Comparison of ENCODE assay signal across 26 cellular contexts in the genomic region with DNA sequence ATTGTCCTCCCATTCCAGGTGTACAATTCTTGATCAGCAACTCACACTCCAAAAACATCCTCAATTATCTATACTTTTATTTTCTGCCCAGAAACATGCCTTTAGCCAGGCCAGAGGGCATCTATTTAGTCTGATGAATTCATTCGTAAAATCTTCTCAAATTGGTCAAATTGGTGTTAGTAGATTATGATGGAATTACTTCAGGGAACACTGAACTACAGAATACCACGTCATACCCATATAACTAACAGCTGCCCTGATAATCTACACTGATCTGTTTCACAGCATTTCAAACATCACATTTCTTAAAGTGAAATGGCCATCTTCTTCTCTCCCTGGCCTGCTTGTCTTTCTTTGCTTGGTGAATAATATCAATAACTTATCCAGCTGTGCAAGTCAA.
"Had no signal": no experiment of that assay in that cellular context is flagged by ENCODE, and none has a peak within 500 bp of the region (broad histone marks: within the 10 kb centered on the region; RNA-seq: fewer than 3 reads in every experiment).

No MANE protein-coding gene starts in this region.

- H3K9me3 Mint-ChIP-seq: mesothelial cell of epicardium had no signal

- H3K36me3 ChIP-seq: esophagus squamous epithelium, gastrocnemius medialis, heart right ventricle, left lung, lower lobe of right lung had no signal

- ATAC-seq: esophagus mucosa, gastrocnemius medialis, heart right ventricle, left cardiac atrium, left lung, left ventricle myocardium superior, lower lobe of right lung, mucosa of descending colon had no signal

- H3K27me3 ChIP-seq: dorsolateral prefrontal cortex, esophagus squamous epithelium, gastrocnemius medialis, heart right ventricle, left lung had no signal

- FAIRE-seq: colon, endometrium, keratinocyte had no signal

- DNase-seq: dermis blood vessel endothelial cell; dorsolateral prefrontal cortex; effector CD4-positive, alpha-beta T cell; effector memory CD4-positive, alpha-beta T cell; erythroblast; esophagus squamous epithelium; foreskin fibroblast; foreskin melanocyte; gastrocnemius medialis; glutamatergic neuron; head of caudate nucleus; heart right ventricle; hippocampal formation; left cardiac atrium; left lung; left ventricle myocardium superior; lower lobe of right lung; mesenchymal stem cell; mucosa of descending colon had no signal

- H3K36me3 Mint-ChIP-seq: mesothelial cell of epicardium had no signal

- H3K27ac Mint-ChIP-seq: mesothelial cell of epicardium had no signal

- H3K4me3 Mint-ChIP-seq: mesothelial cell of epicardium had no signal

- H3K4me1 ChIP-seq: esophagus squamous epithelium, gastrocnemius medialis, heart right ventricle, left lung, lower lobe of right lung had no signal

- H3K4me3 ChIP-seq: coronary artery, dorsolateral prefrontal cortex, esophagus squamous epithelium, gastrocnemius medialis, heart right ventricle, left lung, lower lobe of right lung, mucosa of descending colon had no signal

- H3K27ac ChIP-seq: coronary artery, epithelial cell of prostate, esophagus squamous epithelium, gastrocnemius medialis, heart right ventricle, left lung, lower lobe of right lung had no signal

- H3K9me3 ChIP-seq: esophagus squamous epithelium, gastrocnemius medialis, heart right ventricle, left lung, lower lobe of right lung, mucosa of descending colon had no signal
